9 cellular contexts compared by ENCODE assay signal in genomic region chr11:69382131-69383128, GRCh38.
DNase-seq lines count a peak whose midpoint lies in the region; ATAC-seq and TF ChIP-seq lines count a peak whose summit lies in the region.
"Had no signal": no experiment of that assay in that cellular context is flagged by ENCODE, and none has a peak within 500 bp of the region (broad histone marks: within the 10 kb centered on the region; RNA-seq: fewer than 3 reads in every experiment).

No MANE protein-coding gene starts in this region.

- DNase-seq in GM06990 (ENCODE audit: extremely low read depth, insufficient read length), result no peak
- peak; percentile 68 for DNase-seq in NOMO-1 treated with DMSO at 0.1 percent for 48 hours (lab: John Stamatoyannopoulos, UW; ENCODE audit: unreplicated experiment)
- peak; percentile 43 to 45 for DNase-seq in dermis microvascular lymphatic vessel endothelial cell (ENCODE audit: low read depth in 2 of 2)
- DNase-seq in mesendoderm, result peak; percentile 48
- no peak for DNase-seq in T-helper 2 cell treated with Interferon-gamma antibody and Interleukin-4, amounts not matched to agents 5 μg/mL and 100 μg/mL, for 36 hours (ENCODE audit: low spot score)
- no peak for DNase-seq in activated naive CD8-positive, alpha-beta T cell treated with anti-CD3 and anti-CD28 coated beads for 36 hours
- no peak for DNase-seq in activated T-helper 1 cell treated with anti-CD3 and anti-CD28 coated beads, Interleukin-12 subunit alpha, Interleukin-12 subunit beta, Interleukin-2, Interleukin-4 antibody, amounts not matched to agents 30 ng/mL and 10 ng/mL and 1 ng/mL, durations not matched to agents 14 hours and 24 hours and 36 hours (ENCODE audit: low spot score)

- TF ChIP-seq CTCF in GM06990 (IDR thresholded peaks at IDR 0.05; ENCODE audit: insufficient read depth, low read length, poor library complexity, severe bottlenecking), result no peak

- no peak overlapping the region for H2BK15ac ChIP-seq in mesendoderm (replicated peaks; ENCODE audit: low read depth)

- H3K4me1 Mint-ChIP-seq in T-helper 2 cell treated with Interferon-gamma antibody and Interleukin-4, amounts not matched to agents 5 μg/mL and 100 μg/mL, for 36 hours (ENCODE audit: low read depth), result no peaks in the 10 kb centered on the region
- H3K4me1 Mint-ChIP-seq in activated naive CD8-positive, alpha-beta T cell treated with anti-CD3 and anti-CD28 coated beads for 36 hours, result no peaks in the 10 kb centered on the region
- no peaks in the 10 kb centered on the region for H3K4me1 Mint-ChIP-seq in activated T-helper 1 cell treated with anti-CD3 and anti-CD28 coated beads, Interleukin-12 subunit alpha, Interleukin-12 subunit beta, Interleukin-2, Interleukin-4 antibody, amounts not matched to agents 30 ng/mL and 10 ng/mL and 1 ng/mL, durations not matched to agents 14 hours and 24 hours and 36 hours (ENCODE audit: low read depth)

- H3K27me3 ChIP-seq in GM06990 (replicated peaks; ENCODE audit: control insufficient read depth, insufficient read depth, low read length) (no peaks in the 10 kb centered on the region), mesendoderm (ENCODE audit: insufficient read depth, low read length, poor library complexity) (no peaks in the 10 kb centered on the region)

- H3K18ac ChIP-seq in mesendoderm (ENCODE audit: low read length), result no peak overlapping the region

- H3K4me2 ChIP-seq in mesendoderm (ENCODE audit: low read length), result no peak overlapping the region

- no peaks in the 10 kb centered on the region for H3K4me1 ChIP-seq in mesendoderm (ENCODE audit: control insufficient read depth, low read depth, low read length)

- H2BK5ac ChIP-seq in mesendoderm (ENCODE audit: low read length), result no peak overlapping the region

- intact Hi-C loops in activated T-helper 1 cell treated with anti-CD3 and anti-CD28 coated beads, Interleukin-12 subunit alpha, Interleukin-12 subunit beta, Interleukin-2, Interleukin-4 antibody, amounts not matched to agents 30 ng/mL and 10 ng/mL and 1 ng/mL, durations not matched to agents 14 hours and 24 hours and 36 hours (cut with micrococcal nuclease), result no loop called here

- H3K4me3 ChIP-seq in GM06990 (replicated peaks; ENCODE audit: low read depth, low read length) (peak overlapping the region; percentile 6), mesendoderm (ENCODE audit: low read length) (no peak overlapping the region)

- H3K4me3 Mint-ChIP-seq in T-helper 2 cell treated with Interferon-gamma antibody and Interleukin-4, amounts not matched to agents 5 μg/mL and 100 μg/mL, for 36 hours, result no peak overlapping the region
- no peak overlapping the region for H3K4me3 Mint-ChIP-seq in activated naive CD8-positive, alpha-beta T cell treated with anti-CD3 and anti-CD28 coated beads for 36 hours
- no peak overlapping the region for H3K4me3 Mint-ChIP-seq in activated T-helper 1 cell treated with anti-CD3 and anti-CD28 coated beads, Interleukin-12 subunit alpha, Interleukin-12 subunit beta, Interleukin-2, Interleukin-4 antibody, amounts not matched to agents 30 ng/mL and 10 ng/mL and 1 ng/mL, durations not matched to agents 14 hours and 24 hours and 36 hours

- H3K56ac ChIP-seq in mesendoderm (ENCODE audit: low read length), result peak overlapping the region; percentile 38

- H3K27ac ChIP-seq in mesendoderm (ENCODE audit: low read depth, low read length), result no peak overlapping the region
- H3K27ac ChIP-seq: VCaP had no signal

- no CpG with 5 or more reads among the region's 27 CpGs for WGBS in mesendoderm (ENCODE audit: extremely low coverage, insufficient coverage, low lambda C conversion rate)

- H2AK5ac ChIP-seq in mesendoderm (ENCODE audit: low read length), result no peak overlapping the region

- H3K4ac ChIP-seq in mesendoderm (ENCODE audit: low read depth, low read length), result no peak overlapping the region

- no peak overlapping the region for H2BK120ac ChIP-seq in mesendoderm (ENCODE audit: low read depth, low read length)

- no peak overlapping the region for H4K8ac ChIP-seq in mesendoderm (ENCODE audit: low read depth, low read length)

- no peak for ATAC-seq in GM21717 (IDR thresholded peaks at IDR 0.05; ENCODE audit: unreplicated experiment)

- no peak overlapping the region for H3K9ac ChIP-seq in mesendoderm (ENCODE audit: low read length)

- no peak overlapping the region for H3K27ac Mint-ChIP-seq in T-helper 2 cell treated with Interferon-gamma antibody and Interleukin-4, amounts not matched to agents 5 μg/mL and 100 μg/mL, for 36 hours
- no peak overlapping the region for H3K27ac Mint-ChIP-seq in activated naive CD8-positive, alpha-beta T cell treated with anti-CD3 and anti-CD28 coated beads for 36 hours
- H3K27ac Mint-ChIP-seq in activated T-helper 1 cell treated with anti-CD3 and anti-CD28 coated beads, Interleukin-12 subunit alpha, Interleukin-12 subunit beta, Interleukin-2, Interleukin-4 antibody, amounts not matched to agents 30 ng/mL and 10 ng/mL and 1 ng/mL, durations not matched to agents 14 hours and 24 hours and 36 hours, result no peak overlapping the region

- H3K36me3 Mint-ChIP-seq in T-helper 2 cell treated with Interferon-gamma antibody and Interleukin-4, amounts not matched to agents 5 μg/mL and 100 μg/mL, for 36 hours (ENCODE audit: low read depth), result no peaks in the 10 kb centered on the region
- no peaks in the 10 kb centered on the region for H3K36me3 Mint-ChIP-seq in activated naive CD8-positive, alpha-beta T cell treated with anti-CD3 and anti-CD28 coated beads for 36 hours
- no peaks in the 10 kb centered on the region for H3K36me3 Mint-ChIP-seq in activated T-helper 1 cell treated with anti-CD3 and anti-CD28 coated beads, Interleukin-12 subunit alpha, Interleukin-12 subunit beta, Interleukin-2, Interleukin-4 antibody, amounts not matched to agents 30 ng/mL and 10 ng/mL and 1 ng/mL, durations not matched to agents 14 hours and 24 hours and 36 hours (ENCODE audit: low read depth)

- no peaks in the 10 kb centered on the region for H3K79me1 ChIP-seq in mesendoderm (ENCODE audit: low read length)

- H3K27me3 Mint-ChIP-seq in T-helper 2 cell treated with Interferon-gamma antibody and Interleukin-4, amounts not matched to agents 5 μg/mL and 100 μg/mL, for 36 hours (ENCODE audit: low read depth), result no peaks in the 10 kb centered on the region
- no peaks in the 10 kb centered on the region for H3K27me3 Mint-ChIP-seq in activated naive CD8-positive, alpha-beta T cell treated with anti-CD3 and anti-CD28 coated beads for 36 hours
- H3K27me3 Mint-ChIP-seq in activated T-helper 1 cell treated with anti-CD3 and anti-CD28 coated beads, Interleukin-12 subunit alpha, Interleukin-12 subunit beta, Interleukin-2, Interleukin-4 antibody, amounts not matched to agents 30 ng/mL and 10 ng/mL and 1 ng/mL, durations not matched to agents 14 hours and 24 hours and 36 hours (ENCODE audit: insufficient read depth), result peaks cover under 1% of the 10 kb centered on the region

- H3K9me3 Mint-ChIP-seq in T-helper 2 cell treated with Interferon-gamma antibody and Interleukin-4, amounts not matched to agents 5 μg/mL and 100 μg/mL, for 36 hours, result peaks cover 1% of the 10 kb centered on the region
- H3K9me3 Mint-ChIP-seq in activated naive CD8-positive, alpha-beta T cell treated with anti-CD3 and anti-CD28 coated beads for 36 hours, result peaks cover under 1% of the 10 kb centered on the region
- H3K9me3 Mint-ChIP-seq in activated T-helper 1 cell treated with anti-CD3 and anti-CD28 coated beads, Interleukin-12 subunit alpha, Interleukin-12 subunit beta, Interleukin-2, Interleukin-4 antibody, amounts not matched to agents 30 ng/mL and 10 ng/mL and 1 ng/mL, durations not matched to agents 14 hours and 24 hours and 36 hours, result peaks cover 3% of the 10 kb centered on the region

- no peak overlapping the region for H4K5ac ChIP-seq in mesendoderm (ENCODE audit: low read length)

- H3K79me2 ChIP-seq in mesendoderm (ENCODE audit: control insufficient read depth, insufficient read depth, low read length), result no peaks in the 10 kb centered on the region

- H3K36me3 ChIP-seq in GM06990 (ENCODE audit: control insufficient read depth, insufficient read depth, low read length) (no peaks in the 10 kb centered on the region), mesendoderm (ENCODE audit: control insufficient read depth, insufficient read depth, low read length) (no peaks in the 10 kb centered on the region)

- H3K23ac ChIP-seq in mesendoderm (ENCODE audit: low read length), result no peak overlapping the region

Comparison
In these comparisons a context has a peak if more than half of its experiments do, and no peak if none do; other contexts are left out.
1. DNase-seq: peak in NOMO-1 treated with DMSO at 0.1 percent for 48 hours (single experiment), dermis microvascular lymphatic vessel endothelial cell (2 of 2) and mesendoderm (single experiment); none in GM06990 (single experiment), T-helper 2 cell treated with Interferon-gamma antibody and Interleukin-4, amounts not matched to agents 5 μg/mL and 100 μg/mL, for 36 hours (single experiment), activated naive CD8-positive, alpha-beta T cell treated with anti-CD3 and anti-CD28 coated beads for 36 hours (single experiment) and activated T-helper 1 cell treated with anti-CD3 and anti-CD28 coated beads, Interleukin-12 subunit alpha, Interleukin-12 subunit beta, Interleukin-2, Interleukin-4 antibody, amounts not matched to agents 30 ng/mL and 10 ng/mL and 1 ng/mL, durations not matched to agents 14 hours and 24 hours and 36 hours (single experiment).